In genomic region chr17:4366312-4367063, GRCh38 we compare ENCODE assay signal across 8 cellular contexts. TPM values are rescaled to one million over a fixed set of nuclear protein-coding genes. Genes with fewer than 3 reads are reported as not detected.
DNase-seq lines count a peak whose midpoint lies in the region; ATAC-seq and TF ChIP-seq lines count a peak whose summit lies in the region.

TSS of gene UBE2G1 (minus strand) at chr17:4366675. CDS start at chr17:4366316, 359 bp downstream.

- ATAC-seq in GM21576 (IDR thresholded peaks at IDR 0.05; ENCODE audit: unreplicated experiment): peak; percentile 53

- peak; percentile 41 for TF ChIP-seq CTCF in PC-9 (conservative IDR thresholded peaks at IDR 0.05)

- TF ChIP-seq POLR2A in erythroblast (IDR thresholded peaks at IDR 0.05; ENCODE audit: low read length): peak; percentile 76

- peaks cover 48% of the 10 kb centered on the region for H3K79me2 ChIP-seq in PC-9 (ENCODE audit: low read depth)

- H3K9ac ChIP-seq in mucosa of stomach (ENCODE audit: low read length): peak within 1 kb of the TSS; percentile 90

- H3K4me2 ChIP-seq in PC-9: peak within 1 kb of the TSS; percentile 99

- intact Hi-C loops in PC-9 (cut with micrococcal nuclease; ENCODE audit: unreplicated experiment): loop anchor here (1.0 to 10.0 kb wide), 4 partner anchors 28 to 152 kb away; no protein-coding TSS in a partner anchor

- POLR2A ChIA-PET in PC-9 (lab: Charles Lee; ENCODE audit: unreplicated experiment): interaction anchor here (0.6 to 0.7 kb wide), 2 partner anchors 35 to 223 kb away, joined by 3 to 5 read pairs; partner anchors contain the start of genes CYB5D2 and ZZEF1

- H3K36me3 ChIP-seq in PC-9 (ENCODE audit: low read depth) (no peaks in the 10 kb centered on the region), mucosa of stomach (ENCODE audit: control insufficient read depth, insufficient read depth, low read length) (no peaks in the 10 kb centered on the region)

- peak within 1 kb of the TSS; percentile 97 for H2AFZ ChIP-seq in PC-9

- peaks cover 17% of the 10 kb centered on the region for H3K4me1 ChIP-seq in PC-9 (replicated peaks; ENCODE audit: insufficient read depth)
- peaks cover 12% of the 10 kb centered on the region for H3K4me1 ChIP-seq in mucosa of stomach (ENCODE audit: control insufficient read depth, insufficient read depth, low read length)

- DNase-seq in DMS53 (lab: John Stamatoyannopoulos, UW) (peak; percentile 98), KBM-7 (peak; percentile 96), PC-9 (peak; percentile 88 to 98), erythroblast (lab: John Stamatoyannopoulos, UW) (peak; percentile 98 to 100)
- peak; percentile 100 for DNase-seq in activated T-cell treated with anti-CD3 and anti-CD28 coated beads, Interleukin-2, amount 50 U/mL, for 1 hour
- DNase-seq in stimulated activated CD8-positive, alpha-beta memory T cell treated with anti-CD3 and anti-CD28 coated beads, Interleukin-7, amount 100 ng/mL, for 24 hours (ENCODE audit: low read depth): peak; percentile 99

- peak within 1 kb of the TSS; percentile 72 for H3K4me3 ChIP-seq in PC-9
- peak within 1 kb of the TSS; percentile 71 for H3K4me3 ChIP-seq in mucosa of stomach (ENCODE audit: low read length)

- peaks cover 32% of the 10 kb centered on the region for H4K20me1 ChIP-seq in PC-9 (ENCODE audit: insufficient read depth)

- in situ Hi-C loops in KBM-7 (cut with MboI; ENCODE audit: low pct_unique_long_range_greater_than_20kb, low sequenced_read_pairs): no loop called here

- H3F3A ChIP-seq in PC-9 (ENCODE audit: insufficient read depth, low read depth): peaks cover 32% of the 10 kb centered on the region

- no peaks in the 10 kb centered on the region for H3K9me3 ChIP-seq in PC-9 (ENCODE audit: insufficient read depth, low read depth)
- H3K9me3 ChIP-seq in mucosa of stomach (ENCODE audit: control insufficient read depth, low read length): no peaks in the 10 kb centered on the region

- H3K27me3 ChIP-seq in PC-9 (ENCODE audit: insufficient read depth, low read depth) (no peaks in the 10 kb centered on the region), mucosa of stomach (ENCODE audit: control insufficient read depth, insufficient read depth, low read length) (no peaks in the 10 kb centered on the region)

- no TSS peak for BruUV-seq in PC-9 (replicated peaks; lab: Mats Ljungman, UMichigan)

- no peaks in the 10 kb centered on the region for H3K9me2 ChIP-seq in PC-9 (ENCODE audit: insufficient read depth)

- CTCF ChIA-PET in PC-9 (lab: Charles Lee): interaction anchor here (0.6 kb wide), 1 partner anchor 151 kb away, joined by 3 read pairs; no protein-coding TSS in a partner anchor

- H3K27ac ChIP-seq in PC-9: peak within 1 kb of the TSS; percentile 60

RNA-seq across cellular contexts. Expression of gene UBE2G1, which starts in this region (rescaled TPM):
- total RNA-seq in PC-9 (2021): 104 and 111 TPM in 2 replicates

Comparison
In these comparisons a context has a peak if more than half of its experiments do, and no peak if none do; other contexts are left out.
1. Peak in every context shown above with its lines: DNase-seq, ATAC-seq, H3K4me3 ChIP-seq and H3K27ac ChIP-seq.